ENCODE assay signal across 18 cellular contexts in genomic region chr14:54895683-54896082, GRCh38. TPM values are rescaled to one million over a fixed set of nuclear protein-coding genes. Genes with fewer than 3 reads are reported as not detected.
DNase-seq lines count a peak whose midpoint lies in the region; ATAC-seq, FAIRE-seq and TF ChIP-seq lines count a peak whose summit lies in the region.
"Had no signal": no experiment of that assay in that cellular context is flagged by ENCODE, and none has a peak within 500 bp of the region (broad histone marks: within the 10 kb centered on the region; RNA-seq: fewer than 3 reads in every experiment).

No MANE protein-coding gene starts in this region.

- TF ChIP-seq RAD21 in A549 (conservative IDR thresholded peaks at IDR 0.05 in 1 of 2, IDR thresholded peaks at IDR 0.05 in 1 of 2) = no peak
- TF ChIP-seq RAD21 in HepG2 (CRISPR knock-in tag; IDR thresholded peaks at IDR 0.05) = no peak

- H3K36me3 ChIP-seq in HEK293 (ENCODE audit: control insufficient read depth in 2 of 2, insufficient read depth in 1 of 2, low read length in 2 of 2) (no peaks in the 10 kb centered on the region; a peak in 1 of 3 replicates), HepG2 (replicated peaks in 1 of 2; ENCODE audit: control insufficient read depth in 1 of 2, insufficient read depth in 2 of 2, low read length in 2 of 2) (peaks cover 0 to 5% of the 10 kb centered on the region in 2 experiments; a peak in 3 of 5 replicates)
- H3K36me3 ChIP-seq: Peyer's patch had no signal

- no peak overlapping the region for H3K9ac ChIP-seq in HepG2 (ENCODE audit: insufficient read depth, low read depth, low read length)
- H3K9ac ChIP-seq: BLaER1 treated with 17β-estradiol and CSF1 and Interleukin-3, amounts not matched to agents 10 nM and 100 nM had no signal

- CTCF ChIA-PET in A549 (lab: Yijun Ruan, JAX) = interaction anchor here (1.4 kb wide), 1 partner anchor 11 kb away, joined by 4 read pairs; no protein-coding TSS in a partner anchor
- CTCF ChIA-PET in HEK293 (lab: Yijun Ruan, JAX) = interaction anchor here (0.6 kb wide), 1 partner anchor 69 kb away, joined by 3 read pairs; no protein-coding TSS in a partner anchor
- CTCF ChIA-PET in HepG2 (lab: Yijun Ruan, JAX; ENCODE audit: low intra/inter-chr PET ratio, low total read pairs) = no interaction called here

- H3K27me3 ChIP-seq in HepG2 (ENCODE audit: control insufficient read depth in 1 of 2, insufficient read depth in 2 of 2, low read length in 2 of 2) = no peaks in the 10 kb centered on the region
- H3K27me3 ChIP-seq: Peyer's patch had no signal

- intact Hi-C loops in HepG2 (cut with micrococcal nuclease; ENCODE audit: unreplicated experiment) (no loop called here), lower leg skin (cut with DNase I; ENCODE audit: low total_unique reads) (no loop called here)

- ATAC-seq in A549 (peak; percentile 25 to 41; a peak in 4 of 6 replicates), T-helper 17 cell (no peak), HepG2 (peak; percentile 69), GM19397 (IDR thresholded peaks at IDR 0.05; ENCODE audit: unreplicated experiment) (no peak), HG02571 (IDR thresholded peaks at IDR 0.05; ENCODE audit: unreplicated experiment) (no peak)

- BruUV-seq in HepG2 (replicated peaks; lab: Mats Ljungman, UMichigan) = no TSS peak

- H3K4me1 ChIP-seq in A549 (no peaks in the 10 kb centered on the region), HEK293 (ENCODE audit: control insufficient read depth, insufficient read depth, low read length) (peaks cover 14% of the 10 kb centered on the region; the same call in 1 of the 2 replicates), HepG2 (ENCODE audit: insufficient read depth, low read length) (peaks cover 35% of the 10 kb centered on the region)
- H3K4me1 ChIP-seq: Peyer's patch had no signal

- H3K27ac Mint-ChIP-seq in T-helper 17 cell = peak overlapping the region; percentile 69

- H4K20me1 ChIP-seq in HepG2 (ENCODE audit: insufficient read depth, low read length) = peaks cover 1% of the 10 kb centered on the region; the same call in 1 of the 2 replicates

- H2AFZ ChIP-seq in HepG2 (ENCODE audit: low read length) = no peak overlapping the region

- peaks cover 2% of the 10 kb centered on the region for H3K36me3 Mint-ChIP-seq in T-helper 17 cell (ENCODE audit: low read depth)

- POLR2A ChIA-PET in A549 (lab: Yijun Ruan, JAX) (no interaction called here), HEK293 (lab: Yijun Ruan, JAX) (no interaction called here), HepG2 (lab: Yijun Ruan, JAX) (no interaction called here)

- in situ Hi-C loops in HepG2 (cut with HindIII; ENCODE audit: extremely low pct_ligation_motif_present, low pct_unique_long_range_greater_than_20kb) = no loop called here

- H3K27ac ChIP-seq in A549 (no peak overlapping the region), HEK293 (ENCODE audit: extremely low read depth, low read depth, low read length) (no peak overlapping the region), HepG2 (ENCODE audit: extremely low read length, insufficient read depth, low read length) (no peak overlapping the region)
- H3K27ac ChIP-seq: BLaER1 treated with 17β-estradiol and CSF1 and Interleukin-3, amounts not matched to agents 10 nM and 100 nM; Peyer's patch had no signal

- DNase-seq in A549 (ENCODE audit: low read depth in 1 of 2, low spot score in 1 of 2) = no peak
- DNase-seq in T-helper 17 cell = no peak
- no peak for DNase-seq in HepG2 (ENCODE audit: low spot score)
- no peak for DNase-seq in lower leg skin (ENCODE audit: low spot score in 2 of 2)
- DNase-seq in mucosa of gallbladder (ENCODE audit: low spot score) = no peak
- DNase-seq: DMS79 treated with DMSO at 0.1 percent for 48 hours, H7, KBM-7, NCI-H1105 treated with DMSO at 0.1 percent for 48 hours, NCI-H1694, NCI-H2081 treated with DMSO at 0.1 percent for 48 hours, NCI-H446 treated with DMSO at 0.1 percent for 48 hours, Peyer's patch had no signal

- FAIRE-seq in A549 (lab: Jason Lieb, UNC) = no peak
- FAIRE-seq in HepG2 (lab: Jason Lieb, UNC) = no peak
- FAIRE-seq: A204.1 had no signal

- no peaks in the 10 kb centered on the region for H3K9me3 ChIP-seq in A549
- H3K9me3 ChIP-seq in HEK293 (ENCODE audit: control insufficient read depth, insufficient read depth, low read depth, low read length) = no peaks in the 10 kb centered on the region
- H3K9me3 ChIP-seq in T-helper 17 cell (ENCODE audit: control insufficient read depth, low read length, poor library complexity, severe bottlenecking) = no peaks in the 10 kb centered on the region
- H3K9me3 ChIP-seq in HepG2 (ENCODE audit: low read length) = no peaks in the 10 kb centered on the region
- H3K9me3 ChIP-seq: Peyer's patch had no signal

- no peak for TF ChIP-seq CTCF in A549 (IDR thresholded peaks at IDR 0.05)
- TF ChIP-seq CTCF in HEK293 (tag by site-specific recombination; IDR thresholded peaks at IDR 0.05) = no peak
- TF ChIP-seq CTCF in HepG2 (CRISPR knock-in tag; IDR thresholded peaks at IDR 0.05) = no peak
- TF ChIP-seq CTCF in lower leg skin (IDR thresholded peaks at IDR 0.05) = no peak

- no peak for TF ChIP-seq EP300 in A549 (IDR thresholded peaks at IDR 0.05)
- no peak for TF ChIP-seq EP300 in HepG2 (IDR thresholded peaks at IDR 0.05; ENCODE audit: low read depth in 2 of 2, low read length in 2 of 2)
- TF ChIP-seq EP300 in HepG2 (CRISPR knock-in tag; IDR thresholded peaks at IDR 0.05; ENCODE audit: borderline replicate concordance) = no peak

- H3K4me3 Mint-ChIP-seq in T-helper 17 cell = no peak overlapping the region

- peaks cover 41% of the 10 kb centered on the region for H3K4me1 Mint-ChIP-seq in T-helper 17 cell

- H3K4me3 ChIP-seq in A549 (no peak overlapping the region), HEK293 (ENCODE audit: low read depth, low read length) (no peak overlapping the region), HepG2 (replicated peaks in 1 of 3; ENCODE audit: insufficient read depth in 1 of 3, low read depth in 2 of 3, low read length in 3 of 3) (no peak overlapping the region), lower leg skin (ENCODE audit: low read depth, poor library complexity, severe bottlenecking) (no peak overlapping the region)
- H3K4me3 ChIP-seq: BLaER1 treated with 17β-estradiol and CSF1 and Interleukin-3, amounts not matched to agents 10 nM and 100 nM; Peyer's patch had no signal

- H3K4me2 ChIP-seq in A549 (no peak overlapping the region), HepG2 (ENCODE audit: low read depth, low read length) (no peak overlapping the region)

- peaks cover 50% of the 10 kb centered on the region for H3K79me2 ChIP-seq in HepG2 (ENCODE audit: insufficient read depth, low read length)

- TF ChIP-seq POLR2A in A549 (IDR thresholded peaks at IDR 0.05; ENCODE audit: low read length) = no peak
- TF ChIP-seq POLR2A in HepG2 (IDR thresholded peaks at IDR 0.05; ENCODE audit: insufficient read depth in 1 of 2, low read depth in 2 of 2, low read length in 2 of 2) = no peak
- TF ChIP-seq POLR2A in lower leg skin (IDR thresholded peaks at IDR 0.05) = no peak

- H3K27me3 Mint-ChIP-seq in T-helper 17 cell = no peaks in the 10 kb centered on the region

- 75% methylated on average over 4 of the region's 4 CpGs for WGBS in A549 (ENCODE audit: missing lambda C conversion rate)
- 69% methylated on average over 4 of the region's 4 CpGs for WGBS in HepG2 (ENCODE audit: low lambda C conversion rate)
- 72 to 75% methylated on average over 4 of the region's 4 CpGs for WGBS in lower leg skin, 2 donors

TF ChIP-seq in A549, 52 proteins besides CTCF, POLR2A, EP300 and RAD21 (continues in another document):
- no peak for TF ChIP-seq GATA3 (IDR thresholded peaks at IDR 0.05; ENCODE audit: borderline replicate concordance)

TF ChIP-seq in HEK293, 187 proteins besides CTCF, POLR2A, EP300 and RAD21 (continues in another document):
- TF ChIP-seq ZNF157 (tag by site-specific recombination; IDR thresholded peaks at IDR 0.05) = no peak
- TF ChIP-seq ZNF521 (tag by site-specific recombination; IDR thresholded peaks at IDR 0.05) = no peak
- TF ChIP-seq ZNF777 (tag by site-specific recombination; IDR thresholded peaks at IDR 0.05; ENCODE audit: borderline replicate concordance) = no peak

RNA-seq across cellular contexts. Expression of gene GCH1, which starts 6.9 kb away (rescaled TPM):
- polyA plus RNA-seq in A549 (2011; rRNA removed) (4.4 and 5.0 TPM in 2 replicates), A549 (2017; fragmentation: RNase III; extraction: RNeasy Plus Mini Kit Qiagen cat#74134 plus additional on column Dnase treatment) (2.9 to 3.0 TPM (median 3.0 TPM) in 3 replicates), HepG2 (2011; rRNA removed) (13.7 and 15.0 TPM in 2 replicates)
- 1.5 and 2.1 TPM in 2 replicates for polyA plus RNA-seq in A549 (2012; cell fraction: cytosol; rRNA removed)
- polyA plus RNA-seq in A549 (2012; cell fraction: nucleus; rRNA removed) = 1.8 TPM in 2 replicates
- 3.6 and 7.2 TPM in 2 replicates for polyA minus RNA-seq in A549 (2011; rRNA and poly(A)+ RNA removed)
- total RNA-seq in T-helper 17 cell (10 to 100 TPM; 42.5 to 46.0 TPM), HepG2 (2016; rRNA removed; fragmentation: Illumina TruSeq; extraction: Trizol) (25.2 and 33.2 TPM in 2 replicates), lower leg skin (10 to 100 TPM in 3 of 4 donors, 1 to 10 TPM in 1; 9.5 to 24.1 (median 15.4) TPM), mucosa of gallbladder (9.5 TPM)
- 3.4 and 3.8 TPM in 2 replicates for total RNA-seq in HepG2 (2016; cell fraction: cytosol; rRNA removed; fragmentation: Illumina TruSeq; extraction: Trizol; ENCODE audit: low read depth)
- 25.3 and 36.5 TPM in 2 replicates for total RNA-seq in HepG2 (2016; cell fraction: insoluble cytoplasmic fraction; rRNA removed; fragmentation: Illumina TruSeq; extraction: Trizol)
- total RNA-seq in HepG2 (2016; cell fraction: membrane; rRNA removed; fragmentation: Illumina TruSeq; extraction: Trizol) = 13.8 and 15.9 TPM in 2 replicates
- 18.2 and 22.1 TPM in 2 replicates for total RNA-seq in HepG2 (2016; cell fraction: nucleus; rRNA removed; fragmentation: Illumina TruSeq; extraction: Trizol)
- 9.2 and 12.4 TPM in 2 replicates for polyA plus RNA-seq in HepG2 (2011; cell fraction: cytosol; rRNA removed)
- 11.5 and 13.2 TPM in 2 replicates for polyA plus RNA-seq in HepG2 (2011; cell fraction: nucleus; rRNA removed)
- polyA plus RNA-seq in HepG2 (2012) = 13.8 and 16.8 TPM in 2 replicates
- polyA plus RNA-seq in HepG2 (2016; cell fraction: cytosol; fragmentation: Illumina TruSeq; extraction: Trizol; ENCODE audit: low read depth) = 2.1 and 2.3 TPM in 2 replicates
- polyA plus RNA-seq in HepG2 (2016; cell fraction: insoluble cytoplasmic fraction; fragmentation: Illumina TruSeq; extraction: Trizol; ENCODE audit: low read depth) = 35.3 and 42.9 TPM in 2 replicates
- polyA plus RNA-seq in HepG2 (2016; cell fraction: membrane; fragmentation: Illumina TruSeq; extraction: Trizol; ENCODE audit: low read depth) = 10.6 and 11.2 TPM in 2 replicates
- polyA plus RNA-seq in HepG2 (2016; cell fraction: nucleus; fragmentation: Illumina TruSeq; extraction: Trizol; ENCODE audit: insufficient read depth, low read depth) = 34.6 and 35.3 TPM in 2 replicates
- 7.7 and 10.6 TPM in 2 replicates for polyA minus RNA-seq in HepG2 (2011; rRNA and poly(A)+ RNA removed; ENCODE audit: low replicate concordance)
- 8.9 and 9.9 TPM in 2 replicates for polyA minus RNA-seq in HepG2 (2011; cell fraction: cytosol; rRNA and poly(A)+ RNA removed)
- polyA minus RNA-seq in HepG2 (2011; cell fraction: nucleus; rRNA and poly(A)+ RNA removed) = 11.3 and 23.6 TPM in 2 replicates

Comparison
In these comparisons a context has a peak if more than half of its experiments do, and no peak if none do; other contexts are left out.
1. ATAC-seq: peak in A549 (2 of 2) and HepG2 (single experiment); none in T-helper 17 cell (single experiment), GM19397 (single experiment) and HG02571 (single experiment).